Comparison of ENCODE assay signal across 30 cellular contexts in the genomic region with DNA sequence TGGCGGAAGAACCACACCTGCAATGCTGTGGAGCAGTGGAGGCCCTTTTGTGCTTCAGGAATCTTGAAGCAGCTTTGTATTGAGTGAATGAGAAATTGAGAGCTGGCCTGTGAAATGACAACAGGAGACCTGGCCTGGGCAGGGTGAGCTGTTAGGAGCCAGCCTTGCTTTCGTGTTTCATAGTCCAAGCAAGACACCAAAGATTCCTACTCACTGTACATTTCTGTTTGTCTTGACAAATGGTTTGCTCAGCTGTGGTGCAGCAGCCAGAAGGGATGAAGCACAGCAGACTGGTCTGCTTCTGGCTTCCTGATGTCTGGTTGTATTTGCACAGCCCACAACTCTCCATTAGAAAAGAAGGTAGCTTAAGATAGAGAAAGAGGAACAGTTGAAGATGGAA.
"Had no signal": no experiment of that assay in that cellular context is flagged by ENCODE, and none has a peak within 500 bp of the region (broad histone marks: within the 10 kb centered on the region; RNA-seq: fewer than 3 reads in every experiment).

No MANE protein-coding gene starts in this region.

- FAIRE-seq: endometrium, islet of Langerhans, pancreas, TTC549 had no signal

- H3K4me3 ChIP-seq: cardiac muscle cell, colonic mucosa, esophagus squamous epithelium, left ventricle myocardium inferior, lung, pancreas, psoas muscle, spleen, suprapubic skin, tibial artery, upper lobe of right lung had no signal

- H3K36me3 ChIP-seq: cardiac muscle cell, colonic mucosa, spleen, upper lobe of right lung had no signal

- H3K27ac ChIP-seq: cardiac muscle cell, colonic mucosa, epithelial cell of prostate, esophagus squamous epithelium, left ventricle myocardium inferior, pancreas, spleen, suprapubic skin, tibial artery, upper lobe of right lung had no signal

- H3K9me3 ChIP-seq: colonic mucosa, esophagus squamous epithelium, left ventricle myocardium inferior, pancreas, psoas muscle, spleen, suprapubic skin, tibial artery, upper lobe of right lung had no signal

- H3K4me3 Mint-ChIP-seq: activated CD4-positive, alpha-beta memory T cell treated with anti-CD3 and anti-CD28 coated beads for 36 hours; activated CD4-positive, alpha-beta T cell treated with anti-CD3 and anti-CD28 coated beads, Interleukin-2, amount 10 ng/mL, durations not matched to agents 24 days and 14 days; activated naive CD4-positive, alpha-beta T cell treated with anti-CD3 and anti-CD28 coated beads, Interleukin-2, amount 50 U/mL, for 24 hours; activated naive CD8-positive, alpha-beta T cell treated with anti-CD3 and anti-CD28 coated beads, Interleukin-2, amount 50 U/mL, for 24 hours; activated T-cell treated with anti-CD3 and anti-CD28 coated beads, Interleukin-2, amount 50 U/mL, for 4 hours; activated T-helper 17 cell treated with anti-CD3 and anti-CD28 coated beads, Interleukin-2, amount 50 U/mL, for 72 hours; nephron; T-cell had no signal

- H3K4me1 ChIP-seq: colonic mucosa, left ventricle myocardium inferior, pancreas, tibial artery, upper lobe of right lung had no signal

- H3K27ac Mint-ChIP-seq: activated CD4-positive, alpha-beta memory T cell treated with anti-CD3 and anti-CD28 coated beads for 36 hours; activated CD4-positive, alpha-beta T cell treated with anti-CD3 and anti-CD28 coated beads, Interleukin-2, amount 10 ng/mL, durations not matched to agents 24 days and 14 days; activated naive CD4-positive, alpha-beta T cell treated with anti-CD3 and anti-CD28 coated beads, Interleukin-2, amount 50 U/mL, for 24 hours; activated naive CD8-positive, alpha-beta T cell treated with anti-CD3 and anti-CD28 coated beads, Interleukin-2, amount 50 U/mL, for 24 hours; activated T-helper 17 cell treated with anti-CD3 and anti-CD28 coated beads, Interleukin-2, amount 50 U/mL, for 72 hours; nephron; T-cell had no signal

- H3K9me3 Mint-ChIP-seq: activated CD4-positive, alpha-beta memory T cell treated with anti-CD3 and anti-CD28 coated beads for 36 hours; activated CD4-positive, alpha-beta T cell treated with anti-CD3 and anti-CD28 coated beads, Interleukin-2, amount 10 ng/mL, durations not matched to agents 24 days and 14 days; activated naive CD4-positive, alpha-beta T cell treated with anti-CD3 and anti-CD28 coated beads, Interleukin-2, amount 50 U/mL, for 24 hours; activated naive CD8-positive, alpha-beta T cell treated with anti-CD3 and anti-CD28 coated beads, Interleukin-2, amount 50 U/mL, for 24 hours; activated T-cell treated with anti-CD3 and anti-CD28 coated beads, Interleukin-2, amount 50 U/mL, for 4 hours; activated T-helper 17 cell treated with anti-CD3 and anti-CD28 coated beads, Interleukin-2, amount 50 U/mL, for 72 hours; nephron; T-cell had no signal

- H3K27me3 ChIP-seq: cardiac muscle cell, colonic mucosa, esophagus squamous epithelium, pancreas, spleen, suprapubic skin, tibial artery, upper lobe of right lung had no signal

- H3K36me3 Mint-ChIP-seq: activated CD4-positive, alpha-beta memory T cell treated with anti-CD3 and anti-CD28 coated beads for 36 hours; activated naive CD4-positive, alpha-beta T cell treated with anti-CD3 and anti-CD28 coated beads, Interleukin-2, amount 50 U/mL, for 24 hours; T-cell had no signal

- H3K27me3 Mint-ChIP-seq: activated CD4-positive, alpha-beta memory T cell treated with anti-CD3 and anti-CD28 coated beads for 36 hours; activated CD4-positive, alpha-beta T cell treated with anti-CD3 and anti-CD28 coated beads, Interleukin-2, amount 10 ng/mL, durations not matched to agents 24 days and 14 days; activated naive CD4-positive, alpha-beta T cell treated with anti-CD3 and anti-CD28 coated beads, Interleukin-2, amount 50 U/mL, for 24 hours; activated naive CD8-positive, alpha-beta T cell treated with anti-CD3 and anti-CD28 coated beads, Interleukin-2, amount 50 U/mL, for 24 hours; activated T-helper 17 cell treated with anti-CD3 and anti-CD28 coated beads, Interleukin-2, amount 50 U/mL, for 72 hours; T-cell had no signal

- DNase-seq: activated CD4-positive, alpha-beta memory T cell treated with anti-CD3 and anti-CD28 coated beads for 36 hours; activated CD4-positive, alpha-beta T cell treated with anti-CD3 and anti-CD28 coated beads, Interleukin-2, amount 10 ng/mL, durations not matched to agents 24 days and 14 days; activated CD4-positive, CD25-positive, alpha-beta regulatory T cell treated with anti-CD3 and anti-CD28 coated beads, Interleukin-2, amount 50 U/mL, for 72 hours; activated gamma-delta T cell treated with Interleukin-2 at 50 U/mL for 16 hours; activated naive CD8-positive, alpha-beta T cell treated with anti-CD3 and anti-CD28 coated beads, Interleukin-2, amount 50 U/mL, for 24 hours; activated T-cell treated with anti-CD3 and anti-CD28 coated beads, Interleukin-2, amount 50 U/mL, for 4 hours; cerebellar nuclear complex; colonic mucosa; effector CD8-positive, alpha-beta T cell; esophagus squamous epithelium; foreskin melanocyte; left ventricle myocardium inferior; nucleus accumbens; pancreas; psoas muscle; spleen; stimulated activated naive CD4-positive, alpha-beta T cell; T-cell; tibial artery; upper lobe of right lung had no signal
